1 cellular context compared by ENCODE assay signal in the genomic region with DNA sequence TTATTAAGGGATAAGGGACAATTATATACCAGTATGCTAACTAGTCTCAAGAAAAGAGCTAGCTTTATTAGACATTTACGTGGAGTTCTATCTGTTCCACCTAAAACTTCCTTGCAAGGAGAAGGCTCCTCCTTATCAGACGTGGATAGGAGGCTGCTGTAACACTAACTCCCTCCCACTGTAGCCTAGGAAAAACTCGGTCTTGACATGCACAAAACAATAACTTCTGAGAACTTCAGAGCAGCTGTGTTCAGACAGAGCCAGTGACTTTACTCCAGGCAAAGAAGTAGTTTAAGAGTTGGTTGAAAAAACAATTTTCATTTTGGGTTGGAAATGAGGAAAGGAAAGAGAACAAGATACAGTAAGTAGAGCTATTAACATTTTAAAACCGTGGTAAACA.
TF ChIP-seq lines count a peak whose summit lies in the region.

No MANE protein-coding gene starts in this region.

TF ChIP-seq in A549, 52 proteins besides CTCF, POLR2A, EP300 and RAD21 (continued from another document):
- TF ChIP-seq RARB (CRISPR knock-in tag; IDR thresholded peaks at IDR 0.05) (no peak), MAX (IDR thresholded peaks at IDR 0.05) (no peak), EHMT2 (IDR thresholded peaks at IDR 0.05; ENCODE audit: low read depth) (no peak), CHD2 (IDR thresholded peaks at IDR 0.05; ENCODE audit: low read length, partially characterized antibody) (no peak), ATOH8 (CRISPR knock-in tag; IDR thresholded peaks at IDR 0.05; ENCODE audit: low read depth) (no peak)
